ENCODE assay signal across 18 cellular contexts in genomic region chr3:171760475-171760874, GRCh38. TPM values are rescaled to one million over a fixed set of nuclear protein-coding genes. Genes with fewer than 3 reads are reported as not detected.
DNase-seq lines count a peak whose midpoint lies in the region; ATAC-seq and TF ChIP-seq lines count a peak whose summit lies in the region.
"Had no signal": no experiment of that assay in that cellular context is flagged by ENCODE, and none has a peak within 500 bp of the region (broad histone marks: within the 10 kb centered on the region; RNA-seq: fewer than 3 reads in every experiment).

No MANE protein-coding gene starts in this region.

- ATAC-seq in esophagus mucosa (peak; percentile 32), mucosa of descending colon (peak; percentile 46), aorta (ENCODE audit: low FRiP score) (no peak), left lung (no peak)
- ATAC-seq: CD8-positive, alpha-beta T cell had no signal

- TF ChIP-seq CTCF in mucosa of descending colon (IDR thresholded peaks at IDR 0.05) (no peak), brain microvascular endothelial cell (IDR thresholded peaks at IDR 0.05; ENCODE audit: low read depth, low read length, missing control alignments) (no peak), left lung (IDR thresholded peaks at IDR 0.05) (no peak)

- intact Hi-C loops in mucosa of descending colon (cut with DNase I, micrococcal nuclease): no loop called here
- intact Hi-C loops in aorta (cut with DNase I): no loop called here
- intact Hi-C loops in left lung (cut with DNase I): no loop called here

- H3K4me1 ChIP-seq in mucosa of descending colon (ENCODE audit: low read depth) (peaks cover 5% of the 10 kb centered on the region), aorta (ENCODE audit: control insufficient read depth in 1 of 2, insufficient read depth in 2 of 2, low read length in 2 of 2) (peaks cover 4 to 6% of the 10 kb centered on the region in 2 donors), left lung (peaks cover 0 to 4% of the 10 kb centered on the region in 2 donors)
- H3K4me1 ChIP-seq: BLaER1, Caco-2 had no signal

- DNase-seq in NCI-H146 (lab: John Stamatoyannopoulos, UW) (peak; percentile 42), NCI-H146 treated with DMSO at 0.1 percent for 48 hours (lab: John Stamatoyannopoulos, UW; ENCODE audit: unreplicated experiment) (no peak), NCI-H69 (lab: John Stamatoyannopoulos, UW) (peak; percentile 55), mucosa of descending colon (no peak), aorta (no peak), brain microvascular endothelial cell (no peak), left lung (no peak)
- DNase-seq: Caco-2; CD4-positive, CD25-positive, alpha-beta regulatory T cell; CD8-positive, alpha-beta T cell; DMS153; DND-41; GOT3; HCEC 1CT had no signal

- WGBS in aorta, 2 donors: 95 to 96% methylated on average over 2 of the region's 2 CpGs

- no peaks in the 10 kb centered on the region for H3K9me3 ChIP-seq in mucosa of descending colon
- H3K9me3 ChIP-seq in aorta (ENCODE audit: control insufficient read depth, low read length): no peaks in the 10 kb centered on the region
- H3K9me3 ChIP-seq in left lung: no peaks in the 10 kb centered on the region
- H3K9me3 ChIP-seq: BLaER1, Caco-2 had no signal

- H3K27me3 ChIP-seq in aorta (ENCODE audit: control insufficient read depth in 1 of 2, insufficient read depth in 2 of 2, low read length in 1 of 2) (no peaks in the 10 kb centered on the region), brain microvascular endothelial cell (replicated peaks) (no peaks in the 10 kb centered on the region), left lung (no peaks in the 10 kb centered on the region)
- H3K27me3 ChIP-seq: BLaER1 had no signal

- H3K4me3 ChIP-seq in mucosa of descending colon (no peak overlapping the region), aorta (ENCODE audit: low read length in 2 of 2) (no peak overlapping the region), brain microvascular endothelial cell (ENCODE audit: low read depth, low read length) (no peak overlapping the region), left lung (no peak overlapping the region)
- H3K4me3 ChIP-seq: BLaER1 had no signal

- in situ Hi-C loops in brain microvascular endothelial cell (cut with HindIII; ENCODE audit: low pct_ligation_motif_present, low sequenced_read_pairs): no loop called here

- H3K36me3 ChIP-seq in mucosa of descending colon (ENCODE audit: low read depth): no peaks in the 10 kb centered on the region
- H3K36me3 ChIP-seq in aorta (ENCODE audit: control insufficient read depth in 1 of 2, insufficient read depth in 2 of 2, low read length in 1 of 2): no peaks in the 10 kb centered on the region
- H3K36me3 ChIP-seq in brain microvascular endothelial cell (replicated peaks): no peaks in the 10 kb centered on the region
- no peaks in the 10 kb centered on the region for H3K36me3 ChIP-seq in left lung
- H3K36me3 ChIP-seq: BLaER1 had no signal

- H3K27ac ChIP-seq in aorta (ENCODE audit: low read depth in 1 of 2, low read length in 2 of 2): no peak overlapping the region
- no peak overlapping the region for H3K27ac ChIP-seq in brain microvascular endothelial cell
- H3K27ac ChIP-seq in left lung: no peak overlapping the region
- H3K27ac ChIP-seq: 22Rv1, BLaER1, C4-2B had no signal

RNA-seq across cellular contexts. Expression of gene PLD1, which starts 49.8 kb away (rescaled TPM):
- 74.3 TPM for total RNA-seq in esophagus mucosa
- 100 to 1,000 TPM in 1 of 3 donors, 10 to 100 TPM in 2; 46.6 to 105 (median 65.1) TPM for total RNA-seq in mucosa of descending colon
- total RNA-seq in aorta: 10 to 100 TPM; 23.1 to 41.3 TPM
- polyA plus RNA-seq in aorta: 10 to 100 TPM; 19.1 to 28.2 TPM
- total RNA-seq in left lung: 10 to 100 TPM; 18.5 to 18.7 TPM

Comparison
In these comparisons a context has a peak if more than half of its experiments do, and no peak if none do; other contexts are left out.
1. DNase-seq: peak in NCI-H146 (single experiment) and NCI-H69 (single experiment); none in NCI-H146 treated with DMSO at 0.1 percent for 48 hours (single experiment), mucosa of descending colon (0 of 3), aorta (0 of 2), brain microvascular endothelial cell (single experiment) and left lung (0 of 2).
2. ATAC-seq: peak in esophagus mucosa (single experiment) and mucosa of descending colon (single experiment); none in aorta (single experiment) and left lung (single experiment).